Comparison of ENCODE assay signal across 16 cellular contexts in genomic region chr4:113248320-113248719, GRCh38.
A peak's percentile ranks its signal among the peaks of the same experiment; 100 is the strongest.
DNase-seq lines count a peak whose midpoint lies in the region; ATAC-seq, FAIRE-seq and TF ChIP-seq lines count a peak whose summit lies in the region.
"Had no signal": no experiment of that assay in that cellular context is flagged by ENCODE, and none has a peak within 500 bp of the region (broad histone marks: within the 10 kb centered on the region; RNA-seq: fewer than 3 reads in every experiment).

No MANE protein-coding gene starts in this region.

- TF ChIP-seq CTCF in HFF-Myc (IDR thresholded peaks at IDR 0.05; ENCODE audit: low read depth, low read length, missing control alignments) (peak; percentile 29), WERI-Rb-1 (IDR thresholded peaks at IDR 0.05; ENCODE audit: low read depth, low read length) (peak; percentile 82), kidney (IDR thresholded peaks at IDR 0.05; ENCODE audit: borderline replicate concordance, extremely low read depth, insufficient read depth) (peak; percentile 10)

- no peaks in the 10 kb centered on the region for H3K9me3 ChIP-seq in WERI-Rb-1 (ENCODE audit: severe bottlenecking)
- no peaks in the 10 kb centered on the region for H3K9me3 ChIP-seq in kidney (ENCODE audit: control insufficient read depth in 1 of 2, low read length in 2 of 2)
- H3K9me3 ChIP-seq: breast epithelium, pancreas, upper lobe of left lung had no signal

- DNase-seq in ELR (ENCODE audit: low read depth) (peak; percentile 4), HFF-Myc (ENCODE audit: extremely low read depth, low read depth) (no peak), WERI-Rb-1 (peak; percentile 70), kidney (no peak), activated T-cell treated with anti-CD3 and anti-CD28 coated beads for 4 hours (no peak)
- no peak for DNase-seq in activated T-cell treated with anti-CD3 and anti-CD28 coated beads, Interleukin-2, amount 50 U/mL, for 1 hour
- DNase-seq: activated naive CD4-positive, alpha-beta T cell; hippocampal formation; pancreas; upper lobe of left lung had no signal

- no peaks in the 10 kb centered on the region for H3K27me3 ChIP-seq in WERI-Rb-1 (ENCODE audit: insufficient read depth, low read depth, severe bottlenecking)
- H3K27me3 ChIP-seq: breast epithelium, pancreas, upper lobe of left lung had no signal

- no peak overlapping the region for H3K27ac ChIP-seq in WERI-Rb-1
- H3K27ac ChIP-seq in kidney (ENCODE audit: low read depth in 2 of 2, low read length in 2 of 2) = no peak overlapping the region
- H3K27ac ChIP-seq: breast epithelium, pancreas, RWPE1, upper lobe of left lung had no signal

- H3K4me1 ChIP-seq in kidney (ENCODE audit: control insufficient read depth in 1 of 2, insufficient read depth in 1 of 2, low read depth in 1 of 2, low read length in 2 of 2) = no peaks in the 10 kb centered on the region
- H3K4me1 ChIP-seq: breast epithelium, pancreas, upper lobe of left lung had no signal

- intact Hi-C loops in kidney (cut with DNase I) = no loop called here

- ATAC-seq in HG03135 (IDR thresholded peaks at IDR 0.05; ENCODE audit: unreplicated experiment) = no peak
- ATAC-seq in GM19455 (IDR thresholded peaks at IDR 0.05; ENCODE audit: unreplicated experiment) = no peak

- FAIRE-seq in kidney (lab: Jason Lieb, UNC) = no peak
- FAIRE-seq: D721Med, GM18507, pancreas had no signal

- H3K9ac ChIP-seq in kidney (ENCODE audit: low read length in 2 of 2) = no peak overlapping the region

- no peaks in the 10 kb centered on the region for H3K36me3 ChIP-seq in WERI-Rb-1
- H3K36me3 ChIP-seq in kidney (ENCODE audit: control insufficient read depth in 1 of 2, insufficient read depth in 2 of 2, low read length in 2 of 2) = no peaks in the 10 kb centered on the region
- H3K36me3 ChIP-seq: breast epithelium, pancreas, upper lobe of left lung had no signal

- H3K4me3 ChIP-seq in HFF-Myc (replicated peaks; ENCODE audit: low read depth, low read length) (no peak overlapping the region), WERI-Rb-1 (ENCODE audit: low read depth, low read length) (no peak overlapping the region), kidney (ENCODE audit: low read length in 2 of 2) (no peak overlapping the region)
- H3K4me3 ChIP-seq: breast epithelium, pancreas, upper lobe of left lung had no signal

Comparison
In these comparisons a context has a peak if more than half of its experiments do, and no peak if none do; other contexts are left out.
1. DNase-seq: peak in ELR (single experiment) and WERI-Rb-1 (single experiment); none in HFF-Myc (single experiment), kidney (single experiment), activated T-cell treated with anti-CD3 and anti-CD28 coated beads, Interleukin-2, amount 50 U/mL, for 1 hour (single experiment) and activated T-cell treated with anti-CD3 and anti-CD28 coated beads for 4 hours (single experiment).
2. CTCF ChIP-seq: peak in every context shown above with its lines; median percentile 82 in WERI-Rb-1; 29 in HFF-Myc; 10 in kidney.